9 cellular contexts compared by ENCODE assay signal in genomic region chr1:167628754-167629515, GRCh38. TPM values are rescaled to one million over a fixed set of nuclear protein-coding genes. Genes with fewer than 3 reads are reported as not detected.
DNase-seq lines count a peak whose midpoint lies in the region; ATAC-seq and TF ChIP-seq lines count a peak whose summit lies in the region.
"Had no signal": no experiment of that assay in that cellular context is flagged by ENCODE, and none has a peak within 500 bp of the region (broad histone marks: within the 10 kb centered on the region; RNA-seq: fewer than 3 reads in every experiment).

No MANE protein-coding gene starts in this region.

- ATAC-seq in activated T-helper 17 cell treated with anti-CD3 and anti-CD28 coated beads, Interleukin-2, amount 50 U/mL, for 72 hours (replicated peaks) = no peak
- ATAC-seq in memory B cell (ENCODE audit: low read depth) (no peak), upper lobe of left lung (ENCODE audit: low FRiP score in 2 of 2) (no peak), HG03457 (IDR thresholded peaks at IDR 0.05; ENCODE audit: unreplicated experiment) (no peak)

- H3K36me3 ChIP-seq in upper lobe of left lung = no peaks in the 10 kb centered on the region

- TF ChIP-seq CTCF in upper lobe of left lung (IDR thresholded peaks at IDR 0.05) = no peak

- H3K27ac Mint-ChIP-seq in activated naive CD4-positive, alpha-beta T cell treated with anti-CD3 and anti-CD28 coated beads, Interleukin-2, amount 50 U/mL, for 24 hours = peak overlapping the region; percentile 97
- H3K27ac Mint-ChIP-seq in activated T-helper 17 cell treated with anti-CD3 and anti-CD28 coated beads, Interleukin-2, amount 50 U/mL, for 72 hours = peak overlapping the region; percentile 99
- H3K27ac Mint-ChIP-seq in memory B cell = peak overlapping the region; percentile 92

- DNase-seq in activated naive CD4-positive, alpha-beta T cell treated with anti-CD3 and anti-CD28 coated beads, Interleukin-2, amount 50 U/mL, for 16 hours = no peak
- DNase-seq in memory B cell (ENCODE audit: low spot score in 2 of 2) (no peak), upper lobe of left lung (no peak), NCI-H524 treated with DMSO at 0.1 percent for 48 hours (lab: John Stamatoyannopoulos, UW) (no peak), NCI-H69 (lab: John Stamatoyannopoulos, UW) (no peak)
- DNase-seq: NCI-H2107 had no signal

- H3K27ac ChIP-seq in upper lobe of left lung = peak overlapping the region; percentile 64 to 97 (median 93)

- peaks cover 2% of the 10 kb centered on the region for H3K36me3 Mint-ChIP-seq in activated naive CD4-positive, alpha-beta T cell treated with anti-CD3 and anti-CD28 coated beads, Interleukin-2, amount 50 U/mL, for 24 hours
- H3K36me3 Mint-ChIP-seq in activated T-helper 17 cell treated with anti-CD3 and anti-CD28 coated beads, Interleukin-2, amount 50 U/mL, for 72 hours (ENCODE audit: low read depth) = peaks cover 54% of the 10 kb centered on the region
- H3K36me3 Mint-ChIP-seq in memory B cell = peaks cover 25% of the 10 kb centered on the region

- TF ChIP-seq EP300 in upper lobe of left lung (IDR thresholded peaks at IDR 0.05) = no peak

- H3K9me3 ChIP-seq in upper lobe of left lung = no peaks in the 10 kb centered on the region

- no peak for TF ChIP-seq POLR2A in upper lobe of left lung (IDR thresholded peaks at IDR 0.05)

- H3K4me3 Mint-ChIP-seq in activated naive CD4-positive, alpha-beta T cell treated with anti-CD3 and anti-CD28 coated beads, Interleukin-2, amount 50 U/mL, for 24 hours = peak overlapping the region; percentile 92
- H3K4me3 Mint-ChIP-seq in activated T-helper 17 cell treated with anti-CD3 and anti-CD28 coated beads, Interleukin-2, amount 50 U/mL, for 72 hours = peak overlapping the region; percentile 98
- peak overlapping the region; percentile 94 for H3K4me3 Mint-ChIP-seq in memory B cell

- H3K4me3 ChIP-seq in upper lobe of left lung = no peak overlapping the region

- peaks cover 29 to 42% (median 34%) of the 10 kb centered on the region in 4 donors for H3K4me1 ChIP-seq in upper lobe of left lung

- peaks cover 73% of the 10 kb centered on the region for H3K4me1 Mint-ChIP-seq in activated naive CD4-positive, alpha-beta T cell treated with anti-CD3 and anti-CD28 coated beads, Interleukin-2, amount 50 U/mL, for 24 hours
- peaks cover 33% of the 10 kb centered on the region for H3K4me1 Mint-ChIP-seq in activated T-helper 17 cell treated with anti-CD3 and anti-CD28 coated beads, Interleukin-2, amount 50 U/mL, for 72 hours
- H3K4me1 Mint-ChIP-seq in memory B cell = peaks cover 49% of the 10 kb centered on the region

- no peaks in the 10 kb centered on the region for H3K27me3 Mint-ChIP-seq in activated naive CD4-positive, alpha-beta T cell treated with anti-CD3 and anti-CD28 coated beads, Interleukin-2, amount 50 U/mL, for 24 hours
- no peaks in the 10 kb centered on the region for H3K27me3 Mint-ChIP-seq in activated T-helper 17 cell treated with anti-CD3 and anti-CD28 coated beads, Interleukin-2, amount 50 U/mL, for 72 hours
- H3K27me3 Mint-ChIP-seq in memory B cell = no peaks in the 10 kb centered on the region

- H3K9me3 Mint-ChIP-seq in activated naive CD4-positive, alpha-beta T cell treated with anti-CD3 and anti-CD28 coated beads, Interleukin-2, amount 50 U/mL, for 24 hours = peaks cover 7% of the 10 kb centered on the region
- peaks cover 6% of the 10 kb centered on the region for H3K9me3 Mint-ChIP-seq in activated T-helper 17 cell treated with anti-CD3 and anti-CD28 coated beads, Interleukin-2, amount 50 U/mL, for 72 hours
- peaks cover 2% of the 10 kb centered on the region for H3K9me3 Mint-ChIP-seq in memory B cell

- WGBS in upper lobe of left lung, 2 donors = 75 to 82% methylated on average over 10 to 12 of the region's 12 CpGs

- H3K27me3 ChIP-seq in upper lobe of left lung = no peaks in the 10 kb centered on the region

RNA-seq across cellular contexts. Expression of gene RCSD1, which starts 1.1 kb away (rescaled TPM):
- 10 to 100 TPM; 69.0 to 75.5 TPM for total RNA-seq in activated T-helper 17 cell treated with anti-CD3 and anti-CD28 coated beads, Interleukin-2, amount 50 U/mL, for 72 hours
- 10 to 100 TPM; 10.7 to 27.2 (median 18.1) TPM for total RNA-seq in upper lobe of left lung
